In the genomic region with DNA sequence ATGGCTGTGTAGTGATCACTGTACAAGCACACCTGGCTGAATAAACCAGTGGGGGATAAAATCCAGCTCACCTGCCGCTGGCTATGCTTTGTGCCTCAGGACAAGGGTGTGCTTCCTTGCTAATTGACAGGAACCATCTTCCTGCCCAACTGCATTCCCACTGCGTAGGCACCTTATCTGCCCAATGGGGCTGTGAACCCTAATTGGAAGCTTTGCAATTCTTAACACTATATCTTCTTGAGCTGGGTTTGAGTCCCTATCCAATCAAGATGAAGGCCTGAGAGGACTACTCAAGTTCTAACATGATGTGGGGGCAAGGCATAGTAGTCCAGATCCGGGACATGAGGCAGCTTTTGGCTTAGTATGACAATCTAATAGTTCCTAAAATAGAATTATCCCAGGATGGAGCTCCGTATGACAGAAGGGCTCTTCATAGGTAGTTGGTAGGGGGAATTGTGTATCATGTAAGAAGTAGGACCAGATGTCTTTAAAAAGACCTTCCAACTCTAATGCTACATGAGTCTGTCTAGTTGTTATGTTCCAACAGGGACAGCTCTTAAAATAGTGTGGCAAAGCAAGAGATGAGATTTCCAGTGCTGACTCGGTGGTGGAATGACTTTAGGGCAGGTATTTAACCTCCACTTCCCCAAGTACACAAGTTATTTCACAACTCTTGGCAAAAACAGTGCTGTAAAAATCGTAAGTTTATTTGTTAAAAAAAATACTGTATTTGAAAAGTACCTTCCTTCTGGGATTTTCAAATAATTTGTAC, we compare ENCODE assay signal across 9 cellular contexts. TPM values are rescaled to one million over a fixed set of nuclear protein-coding genes. Genes with fewer than 3 reads are reported as not detected.
DNase-seq lines count a peak whose midpoint lies in the region; ATAC-seq and TF ChIP-seq lines count a peak whose summit lies in the region.
"Had no signal": no experiment of that assay in that cellular context is flagged by ENCODE, and none has a peak within 500 bp of the region (broad histone marks: within the 10 kb centered on the region; RNA-seq: fewer than 3 reads in every experiment).

No MANE protein-coding gene starts in this region.

- H3K27me3 ChIP-seq in fibroblast of lung (ENCODE audit: control insufficient read depth, insufficient read depth, low read length) (no peaks in the 10 kb centered on the region), thyroid gland (no peaks in the 10 kb centered on the region)

- peaks cover 54% of the 10 kb centered on the region for H3K36me3 Mint-ChIP-seq in activated T-cell treated with anti-CD3 and anti-CD28 coated beads, Interleukin-2, amount 50 U/mL, for 24 hours (ENCODE audit: low read depth)
- H3K36me3 Mint-ChIP-seq in activated T-cell treated with anti-CD3 and anti-CD28 coated beads, Interleukin-2, amount 50 U/mL, for 4 hours (ENCODE audit: insufficient read depth): peaks cover 7% of the 10 kb centered on the region

- H3K36me3 ChIP-seq in fibroblast of lung (ENCODE audit: control insufficient read depth, insufficient read depth, low read length): peaks cover 10% of the 10 kb centered on the region
- peaks cover 7 to 13% of the 10 kb centered on the region in 2 donors for H3K36me3 ChIP-seq in thyroid gland

- TF ChIP-seq CTCF in fibroblast of lung (conservative IDR thresholded peaks at IDR 0.05 in 1 of 2, IDR thresholded peaks at IDR 0.05 in 1 of 2; ENCODE audit: low read depth in 1 of 2, low read length in 2 of 2): no peak
- no peak for TF ChIP-seq CTCF in thyroid gland (IDR thresholded peaks at IDR 0.05)
- TF ChIP-seq CTCF in GM10248 (IDR thresholded peaks at IDR 0.05; ENCODE audit: control extremely low read depth, extremely low read depth, low read depth, missing control alignments): no peak

- intact Hi-C loops in thyroid gland (cut with DNase I): no loop called here

- peak overlapping the region; percentile 86 for H3K4me3 Mint-ChIP-seq in activated T-cell treated with anti-CD3 and anti-CD28 coated beads, Interleukin-2, amount 50 U/mL, for 24 hours
- no peak overlapping the region for H3K4me3 Mint-ChIP-seq in activated T-cell treated with anti-CD3 and anti-CD28 coated beads, Interleukin-2, amount 50 U/mL, for 4 hours
- H3K4me3 Mint-ChIP-seq: activated CD4-positive, alpha-beta memory T cell treated with anti-CD3 and anti-CD28 coated beads for 36 hours had no signal

- no peak for ATAC-seq in activated T-cell treated with anti-CD3 and anti-CD28 coated beads, Interleukin-2, amount 50 U/mL, for 4 hours
- ATAC-seq: stimulated activated effector memory CD8-positive, alpha-beta T cell treated with anti-CD3 and anti-CD28 coated beads, Interleukin-12 subunit alpha, Interleukin-12 subunit beta, amount 100 ng/mL, for 72 hours had no signal

- H4K20me1 ChIP-seq in fibroblast of lung (ENCODE audit: control insufficient read depth, extremely low read depth, insufficient read depth, low read length): no peaks in the 10 kb centered on the region

- WGBS in thyroid gland, 2 donors: 54 to 57% methylated on average over 5 to 6 of the region's 6 CpGs

- H3K27ac ChIP-seq in fibroblast of lung (ENCODE audit: insufficient read depth, low read length): peak overlapping the region; percentile 86
- H3K27ac ChIP-seq in thyroid gland: peak overlapping the region; percentile 33 to 78 (median 45)

- H3K9me3 ChIP-seq in fibroblast of lung (ENCODE audit: control insufficient read depth, insufficient read depth, low read depth, low read length) (no peaks in the 10 kb centered on the region), thyroid gland (no peaks in the 10 kb centered on the region)

- no peak overlapping the region for H2AFZ ChIP-seq in fibroblast of lung (ENCODE audit: low read length)

- peaks cover 7% of the 10 kb centered on the region for H3K79me2 ChIP-seq in fibroblast of lung (ENCODE audit: control insufficient read depth, insufficient read depth, low read length)

- peaks cover 28% of the 10 kb centered on the region for H3K4me1 ChIP-seq in fibroblast of lung (ENCODE audit: control insufficient read depth, extremely low read depth, insufficient read depth, low read length)
- peaks cover 29 to 45% of the 10 kb centered on the region in 2 donors for H3K4me1 ChIP-seq in thyroid gland

- no peaks in the 10 kb centered on the region for H3K27me3 Mint-ChIP-seq in activated T-cell treated with anti-CD3 and anti-CD28 coated beads, Interleukin-2, amount 50 U/mL, for 24 hours
- H3K27me3 Mint-ChIP-seq in activated T-cell treated with anti-CD3 and anti-CD28 coated beads, Interleukin-2, amount 50 U/mL, for 4 hours (ENCODE audit: low read depth): no peaks in the 10 kb centered on the region
- H3K27me3 Mint-ChIP-seq: activated CD4-positive, alpha-beta memory T cell treated with anti-CD3 and anti-CD28 coated beads for 36 hours had no signal

- TF ChIP-seq POLR2A in thyroid gland (IDR thresholded peaks at IDR 0.05): no peak

- H3K9me3 Mint-ChIP-seq in activated T-cell treated with anti-CD3 and anti-CD28 coated beads, Interleukin-2, amount 50 U/mL, for 24 hours: no peaks in the 10 kb centered on the region
- H3K9me3 Mint-ChIP-seq in activated T-cell treated with anti-CD3 and anti-CD28 coated beads, Interleukin-2, amount 50 U/mL, for 4 hours: no peaks in the 10 kb centered on the region
- H3K9me3 Mint-ChIP-seq: activated CD4-positive, alpha-beta memory T cell treated with anti-CD3 and anti-CD28 coated beads for 36 hours; stimulated activated effector memory CD8-positive, alpha-beta T cell treated with anti-CD3 and anti-CD28 coated beads, Interleukin-12 subunit alpha, Interleukin-12 subunit beta, amount 100 ng/mL, for 72 hours had no signal

- H3K4me3 ChIP-seq in fibroblast of lung (replicated peaks in 1 of 4; ENCODE audit: control extremely low read depth in 1 of 4, insufficient read depth in 1 of 4, low read depth in 3 of 4, low read length in 4 of 4): peak overlapping the region in 1 of 4 experiments; percentile 15
- H3K4me3 ChIP-seq in thyroid gland (replicated peaks in 1 of 3): no peak overlapping the region

- H3K4me2 ChIP-seq in fibroblast of lung (ENCODE audit: extremely low read depth, insufficient read depth, low read length): peak overlapping the region; percentile 11

- H3K4me1 Mint-ChIP-seq in activated T-cell treated with anti-CD3 and anti-CD28 coated beads, Interleukin-2, amount 50 U/mL, for 24 hours (ENCODE audit: low read depth): peaks cover 53% of the 10 kb centered on the region
- H3K4me1 Mint-ChIP-seq in activated T-cell treated with anti-CD3 and anti-CD28 coated beads, Interleukin-2, amount 50 U/mL, for 4 hours (ENCODE audit: low read depth): peaks cover 33% of the 10 kb centered on the region

- no peak for DNase-seq in activated T-cell treated with anti-CD3 and anti-CD28 coated beads, Interleukin-2, amount 50 U/mL, for 24 hours
- DNase-seq in activated T-cell treated with anti-CD3 and anti-CD28 coated beads, Interleukin-2, amount 50 U/mL, for 4 hours: no peak
- DNase-seq in fibroblast of lung (ENCODE audit: low read depth in 2 of 2) (peak in 1 of 2 donors; percentile 19), thyroid gland (peak in 1 of 2 donors; percentile 38), HPDE6-E6E7 (ENCODE audit: extremely low spot score) (no peak), GM10248 (ENCODE audit: extremely low spot score) (no peak)
- DNase-seq: activated CD4-positive, alpha-beta memory T cell treated with anti-CD3 and anti-CD28 coated beads for 36 hours; central memory CD4-positive, alpha-beta T cell had no signal

- POLR2A ChIA-PET in GM10248 (lab: Yijun Ruan, JAX): no interaction called here

- H3K9ac ChIP-seq in fibroblast of lung (ENCODE audit: insufficient read depth, low read length): no peak overlapping the region

- peak overlapping the region; percentile 38 for H3K27ac Mint-ChIP-seq in activated T-cell treated with anti-CD3 and anti-CD28 coated beads, Interleukin-2, amount 50 U/mL, for 24 hours
- H3K27ac Mint-ChIP-seq: activated CD4-positive, alpha-beta memory T cell treated with anti-CD3 and anti-CD28 coated beads for 36 hours had no signal

- CTCF ChIA-PET in GM10248 (lab: Yijun Ruan, JAX): interaction anchor here (1.0 to 3.3 kb wide), 4 partner anchors 21 to 50 kb away, joined by 3 to 11 read pairs (median 4); a partner anchor contains a TSS

RNA-seq across cellular contexts. Expression of a gene that starts 2.3 kb away (rescaled TPM):
- 10 to 100 TPM in 2 of 3 donors, 1 to 10 TPM in 1; 9.7 to 11.9 (median 10.5) TPM for total RNA-seq in activated T-cell treated with anti-CD3 and anti-CD28 coated beads, Interleukin-2, amount 50 U/mL, for 4 hours
- total RNA-seq in fibroblast of lung (11.8 and 13.2 TPM in 2 replicates), thyroid gland (10 to 100 TPM in 3 of 4 donors, 1 to 10 TPM in 1; 8.9 to 25.2 (median 21.9) TPM)
- 11.4 and 15.5 TPM in 2 replicates for polyA plus RNA-seq in fibroblast of lung
- 14.8 and 19.3 TPM in 2 replicates for polyA plus RNA-seq in fibroblast of lung (2012)
- polyA minus RNA-seq in fibroblast of lung (ENCODE audit: low replicate concordance): 36.1 and 67.5 TPM in 2 replicates

RNA-seq across cellular contexts. Expression of a gene that starts 7.1 kb away (rescaled TPM):
- 10 to 100 TPM; 17.1 to 21.0 (median 18.1) TPM for total RNA-seq in activated T-cell treated with anti-CD3 and anti-CD28 coated beads, Interleukin-2, amount 50 U/mL, for 4 hours
- total RNA-seq in fibroblast of lung (16.9 and 26.1 TPM in 2 replicates), thyroid gland (10 to 100 TPM; 24.0 to 30.1 (median 25.8) TPM)
- polyA plus RNA-seq in fibroblast of lung: 11.0 and 15.4 TPM in 2 replicates
- 17.2 and 21.7 TPM in 2 replicates for polyA plus RNA-seq in fibroblast of lung (2012)
- 20.2 and 28.7 TPM in 2 replicates for polyA minus RNA-seq in fibroblast of lung (ENCODE audit: low replicate concordance)

RNA-seq across cellular contexts. Expression of a gene that starts 9.2 kb away (rescaled TPM):
- 100 to 1,000 TPM in 1 of 3 donors, 10 to 100 TPM in 2; 87.8 to 108 (median 94.0) TPM for total RNA-seq in activated T-cell treated with anti-CD3 and anti-CD28 coated beads, Interleukin-2, amount 50 U/mL, for 4 hours
- total RNA-seq in fibroblast of lung (187 and 247 TPM in 2 replicates), thyroid gland (100 to 1,000 TPM in 3 of 4 donors, 10 to 100 TPM in 1; 86.9 to 202 (median 168) TPM)
- 276 and 289 TPM in 2 replicates for polyA plus RNA-seq in fibroblast of lung
- 299 and 322 TPM in 2 replicates for polyA plus RNA-seq in fibroblast of lung (2012)
- polyA minus RNA-seq in fibroblast of lung (ENCODE audit: low replicate concordance): 307 and 355 TPM in 2 replicates

RNA-seq across cellular contexts. Expression of a gene that starts 11.2 kb away (rescaled TPM):
- total RNA-seq in activated T-cell treated with anti-CD3 and anti-CD28 coated beads, Interleukin-2, amount 50 U/mL, for 4 hours: 100 to 1,000 TPM; 106 to 110 (median 107) TPM
- total RNA-seq in fibroblast of lung: 34.9 and 41.1 TPM in 2 replicates
- 53.5 and 63.5 TPM in 2 replicates for polyA plus RNA-seq in fibroblast of lung
- 39.8 and 51.6 TPM in 2 replicates for polyA plus RNA-seq in fibroblast of lung (2012)
- 36.6 and 40.1 TPM in 2 replicates for polyA minus RNA-seq in fibroblast of lung (ENCODE audit: low replicate concordance)
- 100 to 1,000 TPM in 2 of 4 donors, 10 to 100 TPM in 2; 60.5 to 201 (median 99.4) TPM for total RNA-seq in thyroid gland

RNA-seq across cellular contexts. Expression of a gene that starts 20.5 kb away (rescaled TPM):
- total RNA-seq in activated T-cell treated with anti-CD3 and anti-CD28 coated beads, Interleukin-2, amount 50 U/mL, for 4 hours: 10 to 100 TPM in 1 of 3 donors, 1 to 10 TPM in 2; 7.3 to 12.1 (median 9.3) TPM
- total RNA-seq in fibroblast of lung (45.5 and 69.5 TPM in 2 replicates), thyroid gland (10 to 100 TPM; 13.6 to 41.3 (median 20.7) TPM)
- polyA plus RNA-seq in fibroblast of lung: 190 and 212 TPM in 2 replicates
- 225 and 294 TPM in 2 replicates for polyA plus RNA-seq in fibroblast of lung (2012)
- 129 and 239 TPM in 2 replicates for polyA minus RNA-seq in fibroblast of lung (ENCODE audit: low replicate concordance)
